Comparison of ENCODE assay signal across 2 cellular contexts in the genomic region with DNA sequence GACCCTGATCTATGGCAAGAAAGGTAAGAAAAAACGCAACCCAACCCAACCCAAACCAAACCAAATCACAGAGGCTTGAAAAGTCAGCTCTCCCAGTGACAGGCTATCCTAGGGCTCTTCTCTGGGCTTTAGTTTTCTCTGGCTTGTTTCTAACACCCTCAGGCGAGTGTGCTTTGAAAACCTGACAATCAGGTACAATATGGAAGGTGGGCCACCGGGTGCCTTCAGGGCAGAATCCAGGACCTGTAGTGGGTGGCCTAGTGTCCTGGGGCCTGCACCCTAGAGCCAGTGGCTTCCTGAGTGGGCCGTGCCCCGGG.
TF ChIP-seq lines count a peak whose summit lies in the region.

No MANE protein-coding gene starts in this region.

TF ChIP-seq in K562, 482 proteins besides CTCF, POLR2A, EP300 and RAD21:
- TF ChIP-seq BRCA1 (IDR thresholded peaks at IDR 0.05) = no peak
- TF ChIP-seq BRCA1 (CRISPR knock-in tag; IDR thresholded peaks at IDR 0.05) = no peak
- 0 out of 2 replicates have a peak, but pooled peaks have one; percentile 34 for TF ChIP-seq EGR1 (conservative IDR thresholded peaks at IDR 0.05)

TF ChIP-seq in HepG2, 621 proteins besides CTCF, POLR2A, EP300 and RAD21:
- TF ChIP-seq ZNF782 (CRISPR knock-in tag; IDR thresholded peaks at IDR 0.05; ENCODE audit: borderline replicate concordance) (no peak), SAFB2 (CRISPR knock-in tag; IDR thresholded peaks at IDR 0.05; ENCODE audit: borderline replicate concordance, low read depth) (no peak), ZFP41 (CRISPR knock-in tag; IDR thresholded peaks at IDR 0.05; ENCODE audit: borderline replicate concordance) (no peak), GABPB1 (CRISPR knock-in tag; IDR thresholded peaks at IDR 0.05) (no peak), KMT2B (CRISPR knock-in tag; IDR thresholded peaks at IDR 0.05) (no peak), CCDC6 (CRISPR knock-in tag; IDR thresholded peaks at IDR 0.05) (no peak), RCOR2 (CRISPR knock-in tag; IDR thresholded peaks at IDR 0.05) (no peak), ZNF556 (CRISPR knock-in tag; IDR thresholded peaks at IDR 0.05; ENCODE audit: borderline replicate concordance) (no peak)
- TF ChIP-seq, protein P1, sequence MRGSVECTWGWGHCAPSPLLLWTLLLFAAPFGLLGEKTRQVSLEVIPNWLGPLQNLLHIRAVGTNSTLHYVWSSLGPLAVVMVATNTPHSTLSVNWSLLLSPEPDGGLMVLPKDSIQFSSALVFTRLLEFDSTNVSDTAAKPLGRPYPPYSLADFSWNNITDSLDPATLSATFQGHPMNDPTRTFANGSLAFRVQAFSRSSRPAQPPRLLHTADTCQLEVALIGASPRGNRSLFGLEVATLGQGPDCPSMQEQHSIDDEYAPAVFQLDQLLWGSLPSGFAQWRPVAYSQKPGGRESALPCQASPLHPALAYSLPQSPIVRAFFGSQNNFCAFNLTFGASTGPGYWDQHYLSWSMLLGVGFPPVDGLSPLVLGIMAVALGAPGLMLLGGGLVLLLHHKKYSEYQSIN (CRISPR knock-in tag; IDR thresholded peaks at IDR 0.05; ENCODE audit: borderline replicate concordance) = no peak
- TF ChIP-seq, protein P2, sequence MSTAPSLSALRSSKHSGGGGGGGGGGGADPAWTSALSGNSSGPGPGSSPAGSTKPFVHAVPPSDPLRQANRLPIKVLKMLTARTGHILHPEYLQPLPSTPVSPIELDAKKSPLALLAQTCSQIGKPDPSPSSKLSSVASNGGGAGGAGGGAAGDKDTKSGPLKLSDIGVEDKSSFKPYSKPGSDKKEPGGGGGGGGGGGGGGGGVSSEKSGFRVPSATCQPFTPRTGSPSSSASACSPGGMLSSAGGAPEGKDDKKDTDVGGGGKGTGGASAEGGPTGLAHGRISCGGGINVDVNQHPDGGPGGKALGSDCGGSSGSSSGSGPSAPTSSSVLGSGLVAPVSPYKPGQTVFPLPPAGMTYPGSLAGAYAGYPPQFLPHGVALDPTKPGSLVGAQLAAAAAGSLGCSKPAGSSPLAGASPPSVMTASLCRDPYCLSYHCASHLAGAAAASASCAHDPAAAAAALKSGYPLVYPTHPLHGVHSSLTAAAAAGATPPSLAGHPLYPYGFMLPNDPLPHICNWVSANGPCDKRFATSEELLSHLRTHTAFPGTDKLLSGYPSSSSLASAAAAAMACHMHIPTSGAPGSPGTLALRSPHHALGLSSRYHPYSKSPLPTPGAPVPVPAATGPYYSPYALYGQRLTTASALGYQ (CRISPR knock-in tag; IDR thresholded peaks at IDR 0.05) = no peak
- TF ChIP-seq, protein P3, sequence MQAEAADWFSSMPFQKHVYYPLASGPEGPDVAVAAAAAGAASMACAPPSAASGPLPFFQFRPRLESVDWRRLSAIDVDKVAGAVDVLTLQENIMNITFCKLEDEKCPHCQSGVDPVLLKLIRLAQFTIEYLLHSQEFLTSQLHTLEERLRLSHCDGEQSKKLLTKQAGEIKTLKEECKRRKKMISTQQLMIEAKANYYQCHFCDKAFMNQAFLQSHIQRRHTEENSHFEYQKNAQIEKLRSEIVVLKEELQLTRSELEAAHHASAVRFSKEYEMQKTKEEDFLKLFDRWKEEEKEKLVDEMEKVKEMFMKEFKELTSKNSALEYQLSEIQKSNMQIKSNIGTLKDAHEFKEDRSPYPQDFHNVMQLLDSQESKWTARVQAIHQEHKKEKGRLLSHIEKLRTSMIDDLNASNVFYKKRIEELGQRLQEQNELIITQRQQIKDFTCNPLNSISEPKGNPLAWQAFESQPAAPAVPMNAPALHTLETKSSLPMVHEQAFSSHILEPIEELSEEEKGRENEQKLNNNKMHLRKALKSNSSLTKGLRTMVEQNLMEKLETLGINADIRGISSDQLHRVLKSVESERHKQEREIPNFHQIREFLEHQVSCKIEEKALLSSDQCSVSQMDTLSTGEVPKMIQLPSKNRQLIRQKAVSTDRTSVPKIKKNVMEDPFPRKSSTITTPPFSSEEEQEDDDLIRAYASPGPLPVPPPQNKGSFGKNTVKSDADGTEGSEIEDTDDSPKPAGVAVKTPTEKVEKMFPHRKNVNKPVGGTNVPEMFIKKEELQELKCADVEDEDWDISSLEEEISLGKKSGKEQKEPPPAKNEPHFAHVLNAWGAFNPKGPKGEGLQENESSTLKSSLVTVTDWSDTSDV (CRISPR knock-in tag; IDR thresholded peaks at IDR 0.05) = no peak
- TF ChIP-seq, protein P4, sequence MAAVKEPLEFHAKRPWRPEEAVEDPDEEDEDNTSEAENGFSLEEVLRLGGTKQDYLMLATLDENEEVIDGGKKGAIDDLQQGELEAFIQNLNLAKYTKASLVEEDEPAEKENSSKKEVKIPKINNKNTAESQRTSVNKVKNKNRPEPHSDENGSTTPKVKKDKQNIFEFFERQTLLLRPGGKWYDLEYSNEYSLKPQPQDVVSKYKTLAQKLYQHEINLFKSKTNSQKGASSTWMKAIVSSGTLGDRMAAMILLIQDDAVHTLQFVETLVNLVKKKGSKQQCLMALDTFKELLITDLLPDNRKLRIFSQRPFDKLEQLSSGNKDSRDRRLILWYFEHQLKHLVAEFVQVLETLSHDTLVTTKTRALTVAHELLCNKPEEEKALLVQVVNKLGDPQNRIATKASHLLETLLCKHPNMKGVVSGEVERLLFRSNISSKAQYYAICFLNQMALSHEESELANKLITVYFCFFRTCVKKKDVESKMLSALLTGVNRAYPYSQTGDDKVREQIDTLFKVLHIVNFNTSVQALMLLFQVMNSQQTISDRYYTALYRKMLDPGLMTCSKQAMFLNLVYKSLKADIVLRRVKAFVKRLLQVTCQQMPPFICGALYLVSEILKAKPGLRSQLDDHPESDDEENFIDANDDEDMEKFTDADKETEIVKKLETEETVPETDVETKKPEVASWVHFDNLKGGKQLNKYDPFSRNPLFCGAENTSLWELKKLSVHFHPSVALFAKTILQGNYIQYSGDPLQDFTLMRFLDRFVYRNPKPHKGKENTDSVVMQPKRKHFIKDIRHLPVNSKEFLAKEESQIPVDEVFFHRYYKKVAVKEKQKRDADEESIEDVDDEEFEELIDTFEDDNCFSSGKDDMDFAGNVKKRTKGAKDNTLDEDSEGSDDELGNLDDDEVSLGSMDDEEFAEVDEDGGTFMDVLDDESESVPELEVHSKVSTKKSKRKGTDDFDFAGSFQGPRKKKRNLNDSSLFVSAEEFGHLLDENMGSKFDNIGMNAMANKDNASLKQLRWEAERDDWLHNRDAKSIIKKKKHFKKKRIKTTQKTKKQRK (IDR thresholded peaks at IDR 0.05; ENCODE audit: low read length) = no peak
